16 cellular contexts compared by ENCODE assay signal in genomic region chr11:15901046-15901445, GRCh38.
A peak's percentile ranks its signal among the peaks of the same experiment; 100 is the strongest.
DNase-seq lines count a peak whose midpoint lies in the region; ATAC-seq lines count a peak whose summit lies in the region.
"Had no signal": no experiment of that assay in that cellular context is flagged by ENCODE, and none has a peak within 500 bp of the region (broad histone marks: within the 10 kb centered on the region; RNA-seq: fewer than 3 reads in every experiment).

No MANE protein-coding gene starts in this region.

- no peak overlapping the region for H2BK15ac ChIP-seq in mesendoderm (replicated peaks; ENCODE audit: low read depth)

- no peaks in the 10 kb centered on the region for H3K36me3 ChIP-seq in mesendoderm (ENCODE audit: control insufficient read depth, insufficient read depth, low read length)
- H3K36me3 ChIP-seq: gastrocnemius medialis had no signal

- no peak overlapping the region for H2BK5ac ChIP-seq in mesendoderm (ENCODE audit: low read length)

- no CpG with 5 or more reads among the region's 6 CpGs for WGBS in mesendoderm (ENCODE audit: extremely low coverage, insufficient coverage, low lambda C conversion rate)

- no peaks in the 10 kb centered on the region for H3K27me3 ChIP-seq in mesendoderm (ENCODE audit: insufficient read depth, low read length, poor library complexity)
- H3K27me3 ChIP-seq: gastrocnemius medialis had no signal

- no peak overlapping the region for H3K4ac ChIP-seq in mesendoderm (ENCODE audit: low read depth, low read length)

- H3K4me2 ChIP-seq in mesendoderm (ENCODE audit: low read length) = no peak overlapping the region
- H3K4me2 ChIP-seq: SK-N-SH had no signal

- H3K27ac ChIP-seq in mesendoderm (ENCODE audit: low read depth, low read length) = no peak overlapping the region
- H3K27ac ChIP-seq: gastrocnemius medialis had no signal

- no peak overlapping the region for H3K9ac ChIP-seq in mesendoderm (ENCODE audit: low read length)
- H3K9ac ChIP-seq: SK-N-SH had no signal

- no peak overlapping the region for H3K18ac ChIP-seq in mesendoderm (ENCODE audit: low read length)

- H4K5ac ChIP-seq in mesendoderm (ENCODE audit: low read length) = no peak overlapping the region

- no peaks in the 10 kb centered on the region for H3K79me1 ChIP-seq in mesendoderm (ENCODE audit: low read length)

- H2AK5ac ChIP-seq in mesendoderm (ENCODE audit: low read length) = no peak overlapping the region

- peaks cover 2% of the 10 kb centered on the region for H3K4me1 ChIP-seq in mesendoderm (ENCODE audit: control insufficient read depth, low read depth, low read length)

- no peaks in the 10 kb centered on the region for H3K79me2 ChIP-seq in mesendoderm (ENCODE audit: control insufficient read depth, insufficient read depth, low read length)

- ATAC-seq in Right ventricle myocardium superior (ENCODE audit: poor library complexity) (peak; percentile 84), GM21390 (IDR thresholded peaks at IDR 0.05; ENCODE audit: unreplicated experiment) (no peak)
- ATAC-seq: gastrocnemius medialis; naive thymus-derived CD8-positive, alpha-beta T cell had no signal

- no peak overlapping the region for H4K8ac ChIP-seq in mesendoderm (ENCODE audit: low read depth, low read length)

- H3K23ac ChIP-seq in mesendoderm (ENCODE audit: low read length) = no peak overlapping the region

- no peak overlapping the region for H3K4me3 ChIP-seq in mesendoderm (ENCODE audit: low read length)
- H3K4me3 ChIP-seq: gastrocnemius medialis had no signal

- H2BK120ac ChIP-seq in mesendoderm (ENCODE audit: low read depth, low read length) = no peak overlapping the region

- intact Hi-C loops in Right ventricle myocardium superior (cut with DNase I) = loop anchor here (10.0 kb wide), 1 partner anchor 724 kb away; no protein-coding TSS in a partner anchor

- peak overlapping the region; percentile 18 for H3K56ac ChIP-seq in mesendoderm (ENCODE audit: low read length)

- DNase-seq in activated effector memory CD4-positive, alpha-beta T cell treated with anti-CD3 and anti-CD28 coated beads, Interleukin-2, amount 50 U/mL, for 16 hours = peak; percentile 16
- DNase-seq in activated effector memory CD4-positive, alpha-beta T cell treated with Interleukin-2 at 50 U/mL for 16 hours = no peak
- DNase-seq in Right ventricle myocardium superior = no peak
- peak; percentile 63 for DNase-seq in mesendoderm
- DNase-seq in NCI-H524 treated with DMSO at 0.1 percent for 48 hours (lab: John Stamatoyannopoulos, UW) = no peak
- DNase-seq in HuH-7.5 (ENCODE audit: low spot score) = no peak
- DNase-seq in activated CD4-positive, alpha-beta T cell treated with anti-CD3 and anti-CD28 coated beads, Interleukin-2, amount 50 U/mL, for 4 hours = no peak
- DNase-seq: activated naive CD4-positive, alpha-beta T cell; CD4-positive, alpha-beta T cell; gastrocnemius medialis; naive thymus-derived CD8-positive, alpha-beta T cell; NCI-H2171 treated with DMSO at 0.1 percent for 48 hours; SK-N-SH; stimulated activated CD4-positive, alpha-beta T cell treated with anti-CD3 and anti-CD28 coated beads, Interleukin-2, amount 100 ng/mL, for 24 hours; trophoblast cell had no signal

Comparison
In these comparisons a context has a peak if more than half of its experiments do, and no peak if none do; other contexts are left out.
1. DNase-seq: peak in activated effector memory CD4-positive, alpha-beta T cell treated with anti-CD3 and anti-CD28 coated beads, Interleukin-2, amount 50 U/mL, for 16 hours (single experiment) and mesendoderm (single experiment); none in activated effector memory CD4-positive, alpha-beta T cell treated with Interleukin-2 at 50 U/mL for 16 hours (single experiment), Right ventricle myocardium superior (single experiment), NCI-H524 treated with DMSO at 0.1 percent for 48 hours (single experiment), HuH-7.5 (single experiment) and activated CD4-positive, alpha-beta T cell treated with anti-CD3 and anti-CD28 coated beads, Interleukin-2, amount 50 U/mL, for 4 hours (0 of 2).